ENCODE assay signal across 25 cellular contexts in genomic region chr19:38329651-38330050, GRCh38. TPM values are rescaled to one million over a fixed set of nuclear protein-coding genes. Genes with fewer than 3 reads are reported as not detected.
"Had no signal": no experiment of that assay in that cellular context is flagged by ENCODE, and none has a peak within 500 bp of the region (broad histone marks: within the 10 kb centered on the region; RNA-seq: fewer than 3 reads in every experiment).

No MANE protein-coding gene starts in this region.

- H3K4me1 ChIP-seq: ascending aorta, body of pancreas had no signal

- H3K27ac Mint-ChIP-seq: activated CD4-positive, alpha-beta memory T cell treated with anti-CD3 and anti-CD28 coated beads for 36 hours; activated CD4-positive, alpha-beta T cell treated with anti-CD3 and anti-CD28 coated beads, Interleukin-2, amount 10 ng/mL, durations not matched to agents 7 days and 5 days; activated naive CD4-positive, alpha-beta T cell treated with anti-CD3 and anti-CD28 coated beads, Interleukin-2, amount 50 U/mL, for 24 hours; activated naive CD8-positive, alpha-beta T cell treated with anti-CD3 and anti-CD28 coated beads, Interleukin-2, amount 50 U/mL, for 24 hours; activated T-helper 2 cell treated with anti-CD3 and anti-CD28 coated beads, Interferon-gamma antibody, Interleukin-2, Interleukin-4, amounts not matched to agents 10 μg/mL and 5 μg/mL and 100 μg/mL, durations not matched to agents 14 hours and 24 hours and 36 hours; T-helper 17 cell; WTC11 had no signal

- H3K9me3 ChIP-seq: ascending aorta, body of pancreas had no signal

- H3K27me3 ChIP-seq: ascending aorta, body of pancreas had no signal

- H3K9me3 Mint-ChIP-seq: activated CD4-positive, alpha-beta memory T cell treated with anti-CD3 and anti-CD28 coated beads for 36 hours; activated CD4-positive, alpha-beta T cell treated with anti-CD3 and anti-CD28 coated beads, Interleukin-2, amount 10 ng/mL, durations not matched to agents 7 days and 5 days; activated naive CD4-positive, alpha-beta T cell treated with anti-CD3 and anti-CD28 coated beads, Interleukin-2, amount 50 U/mL, for 24 hours; activated naive CD8-positive, alpha-beta T cell treated with anti-CD3 and anti-CD28 coated beads, Interleukin-2, amount 50 U/mL, for 24 hours; activated T-cell treated with anti-CD3 and anti-CD28 coated beads, Interleukin-2, amount 50 U/mL, for 4 hours; activated T-helper 2 cell treated with anti-CD3 and anti-CD28 coated beads, Interferon-gamma antibody, Interleukin-2, Interleukin-4, amounts not matched to agents 10 μg/mL and 5 μg/mL and 100 μg/mL, durations not matched to agents 14 hours and 24 hours and 36 hours; WTC11 had no signal

- H3K4me3 Mint-ChIP-seq: activated CD4-positive, alpha-beta memory T cell treated with anti-CD3 and anti-CD28 coated beads for 36 hours; activated CD4-positive, alpha-beta T cell treated with anti-CD3 and anti-CD28 coated beads, Interleukin-2, amount 10 ng/mL, durations not matched to agents 7 days and 5 days; activated naive CD4-positive, alpha-beta T cell treated with anti-CD3 and anti-CD28 coated beads, Interleukin-2, amount 50 U/mL, for 24 hours; activated naive CD8-positive, alpha-beta T cell treated with anti-CD3 and anti-CD28 coated beads, Interleukin-2, amount 50 U/mL, for 24 hours; activated T-cell treated with anti-CD3 and anti-CD28 coated beads, Interleukin-2, amount 50 U/mL, for 4 hours; T-helper 17 cell; WTC11 had no signal

- H3K27me3 Mint-ChIP-seq: activated CD4-positive, alpha-beta memory T cell treated with anti-CD3 and anti-CD28 coated beads for 36 hours; activated CD4-positive, alpha-beta T cell treated with anti-CD3 and anti-CD28 coated beads, Interleukin-2, amount 10 ng/mL, durations not matched to agents 7 days and 5 days; activated naive CD4-positive, alpha-beta T cell treated with anti-CD3 and anti-CD28 coated beads, Interleukin-2, amount 50 U/mL, for 24 hours; activated naive CD8-positive, alpha-beta T cell treated with anti-CD3 and anti-CD28 coated beads, Interleukin-2, amount 50 U/mL, for 24 hours; T-helper 17 cell had no signal

- ATAC-seq: activated naive CD8-positive, alpha-beta T cell treated with anti-CD3 and anti-CD28 coated beads, Interleukin-2, amount 50 U/mL, for 24 hours; activated T-cell treated with anti-CD3 and anti-CD28 coated beads, Interleukin-2, amount 50 U/mL, for 4 hours; body of pancreas; K562; PC-3; T-helper 17 cell; WTC11 had no signal

- DNase-seq: activated CD4-positive, alpha-beta memory T cell treated with anti-CD3 and anti-CD28 coated beads for 36 hours; activated CD4-positive, alpha-beta T cell treated with anti-CD3 and anti-CD28 coated beads, Interleukin-2, amount 10 ng/mL, durations not matched to agents 7 days and 5 days; activated CD4-positive, CD25-positive, alpha-beta regulatory T cell treated with anti-CD3 and anti-CD28 coated beads, Interleukin-2, amount 50 U/mL, for 72 hours; activated CD8-positive, alpha-beta memory T cell treated with anti-CD3 and anti-CD28 coated beads for 24 hours; activated naive CD8-positive, alpha-beta T cell treated with anti-CD3 and anti-CD28 coated beads, Interleukin-2, amount 50 U/mL, for 24 hours; activated T-cell treated with anti-CD3 and anti-CD28 coated beads, Interleukin-2, amount 50 U/mL, for 4 hours; amniotic stem cell; body of pancreas; Karpas-422; MM.1S; NCI-H1105; NCI-H1436; NCI-H187; NCI-H2081; NCI-H446; NCI-H524; PC-3; SIG-M5; T-helper 17 cell; T-helper 9 cell had no signal

- H3K27ac ChIP-seq: ascending aorta, body of pancreas had no signal

- H3K4me1 Mint-ChIP-seq: activated CD4-positive, alpha-beta T cell treated with anti-CD3 and anti-CD28 coated beads, Interleukin-2, amount 10 ng/mL, durations not matched to agents 7 days and 5 days; activated naive CD4-positive, alpha-beta T cell treated with anti-CD3 and anti-CD28 coated beads, Interleukin-2, amount 50 U/mL, for 24 hours; activated naive CD8-positive, alpha-beta T cell treated with anti-CD3 and anti-CD28 coated beads, Interleukin-2, amount 50 U/mL, for 24 hours; WTC11 had no signal

- H3K4me3 ChIP-seq: ascending aorta, body of pancreas, K562 had no signal

RNA-seq across cellular contexts. Expression of gene C19orf33, which starts 25.6 kb away (rescaled TPM):
- total RNA-seq: activated CD4-positive, alpha-beta memory T cell treated with anti-CD3 and anti-CD28 coated beads for 36 hours; activated CD4-positive, alpha-beta T cell treated with anti-CD3 and anti-CD28 coated beads, Interleukin-2, amount 10 ng/mL, durations not matched to agents 7 days and 5 days; activated T-cell treated with anti-CD3 and anti-CD28 coated beads, Interleukin-2, amount 50 U/mL, for 4 hours; ascending aorta; K562 had no signal
